8 cellular contexts compared by ENCODE assay signal in the genomic region with DNA sequence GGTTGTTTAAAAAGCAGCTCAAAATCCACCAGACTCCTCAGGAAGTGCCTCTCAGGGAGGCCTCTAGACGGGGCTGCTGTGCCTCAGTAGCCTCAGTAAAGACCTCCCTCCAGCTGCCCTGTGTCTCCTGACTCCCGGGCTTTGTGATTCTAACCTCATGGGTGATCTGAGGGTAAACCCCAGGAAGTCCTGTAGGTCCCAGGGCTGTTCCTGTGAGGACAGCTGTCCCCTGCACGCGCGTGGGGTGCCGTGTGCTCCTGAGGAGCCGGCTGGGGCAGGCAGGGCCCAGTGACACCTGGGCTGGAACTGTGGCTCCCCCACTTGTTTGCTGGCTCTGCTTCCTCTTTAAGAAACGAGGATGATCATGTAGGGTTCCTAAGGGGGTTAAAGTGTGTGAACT.
DNase-seq lines count a peak whose midpoint lies in the region; ATAC-seq and TF ChIP-seq lines count a peak whose summit lies in the region.
"Not testable (repeated sequence)": the region's sequence is repeated elsewhere in the genome, so short reads cannot be mapped to it uniquely, and the experiment has no call there.

No MANE protein-coding gene starts in this region.

- POLR2A ChIA-PET in WTC11 (lab: Charles Lee) = not testable (repeated sequence)

- DNase-seq in EH (ENCODE audit: low read depth) = peak; percentile 50
- peak; percentile 12 for DNase-seq in LHCN-M2 (ENCODE audit: low read depth)
- DNase-seq in WTC11 (ENCODE audit: low spot score); activated naive CD4-positive, alpha-beta T cell treated with anti-CD3 and anti-CD28 coated beads, Interleukin-2, amount 10 ng/mL, durations not matched to agents 7 days and 5 days; coronary artery (ENCODE audit: low spot score); hepatocyte (ENCODE audit: low spot score); osteocyte (ENCODE audit: extremely low spot score, unreplicated experiment); upper lobe of right lung: not testable (repeated sequence)

- H3K36me3 ChIP-seq in hepatocyte (replicated peaks; ENCODE audit: insufficient read depth, low read depth); upper lobe of right lung: not testable (repeated sequence)

- intact Hi-C loops in upper lobe of right lung (cut with DNase I) = not testable (repeated sequence)

- H3K4me3 Mint-ChIP-seq in WTC11; activated naive CD4-positive, alpha-beta T cell treated with anti-CD3 and anti-CD28 coated beads, Interleukin-2, amount 10 ng/mL, durations not matched to agents 7 days and 5 days; osteocyte (ENCODE audit: unreplicated experiment): not testable (repeated sequence)

- 76% methylated on average over 8 of the region's 8 CpGs for WGBS in hepatocyte (ENCODE audit: low lambda C conversion rate, missing lambda C conversion rate)

- not testable (repeated sequence) for H4K20me1 ChIP-seq in hepatocyte (ENCODE audit: insufficient read depth, poor library complexity, severe bottlenecking)

- CTCF ChIA-PET in WTC11 (lab: Charles Lee) = interaction anchor here (0.6 kb wide), 1 partner anchor 512 kb away, joined by 6 read pairs; no protein-coding TSS in a partner anchor
- CTCF ChIA-PET in activated naive CD4-positive, alpha-beta T cell treated with anti-CD3 and anti-CD28 coated beads, Interleukin-2, amount 10 ng/mL, durations not matched to agents 7 days and 5 days (lab: Charles Lee) = not testable (repeated sequence)

- H3K4me2 ChIP-seq in hepatocyte = not testable (repeated sequence)

- not testable (repeated sequence) for H3K4me1 Mint-ChIP-seq in WTC11
- peaks cover 43% of the 10 kb centered on the region for H3K4me1 Mint-ChIP-seq in activated naive CD4-positive, alpha-beta T cell treated with anti-CD3 and anti-CD28 coated beads, Interleukin-2, amount 10 ng/mL, durations not matched to agents 7 days and 5 days
- H3K4me1 Mint-ChIP-seq in osteocyte (ENCODE audit: unreplicated experiment) = peaks cover 27% of the 10 kb centered on the region

- not testable (repeated sequence) for H3K9me2 ChIP-seq in hepatocyte (replicated peaks; ENCODE audit: insufficient read depth)

- not testable (repeated sequence) for H3K4me3 ChIP-seq in coronary artery, hepatocyte, upper lobe of right lung

- H3K79me2 ChIP-seq in hepatocyte = not testable (repeated sequence)

- H3K4me1 ChIP-seq in hepatocyte (ENCODE audit: insufficient read depth); upper lobe of right lung: not testable (repeated sequence)

- peak overlapping the region; percentile 27 to 72 for H3K27ac ChIP-seq in coronary artery
- H3K27ac ChIP-seq in hepatocyte = peak overlapping the region; percentile 31
- H3K27ac ChIP-seq in upper lobe of right lung = peak overlapping the region; percentile 30

- H3K27me3 Mint-ChIP-seq in WTC11 (ENCODE audit: low read depth); activated naive CD4-positive, alpha-beta T cell treated with anti-CD3 and anti-CD28 coated beads, Interleukin-2, amount 10 ng/mL, durations not matched to agents 7 days and 5 days; osteocyte (ENCODE audit: unreplicated experiment): not testable (repeated sequence)

- not testable (repeated sequence) for H3K36me3 Mint-ChIP-seq in WTC11; activated naive CD4-positive, alpha-beta T cell treated with anti-CD3 and anti-CD28 coated beads, Interleukin-2, amount 10 ng/mL, durations not matched to agents 7 days and 5 days; osteocyte (ENCODE audit: unreplicated experiment)

- not testable (repeated sequence) for H3K27me3 ChIP-seq in hepatocyte, upper lobe of right lung

- H3K9me3 Mint-ChIP-seq in WTC11; activated naive CD4-positive, alpha-beta T cell treated with anti-CD3 and anti-CD28 coated beads, Interleukin-2, amount 10 ng/mL, durations not matched to agents 7 days and 5 days; osteocyte (ENCODE audit: unreplicated experiment): not testable (repeated sequence)

- H3K27ac Mint-ChIP-seq in WTC11 = not testable (repeated sequence)
- peak overlapping the region; percentile 62 for H3K27ac Mint-ChIP-seq in activated naive CD4-positive, alpha-beta T cell treated with anti-CD3 and anti-CD28 coated beads, Interleukin-2, amount 10 ng/mL, durations not matched to agents 7 days and 5 days
- peak overlapping the region; percentile 78 for H3K27ac Mint-ChIP-seq in osteocyte (ENCODE audit: unreplicated experiment)

- not testable (repeated sequence) for TF ChIP-seq CTCF in WTC11 (IDR thresholded peaks at IDR 0.05); coronary artery (IDR thresholded peaks at IDR 0.05); hepatocyte (IDR thresholded peaks at IDR 0.05; ENCODE audit: poor library complexity); upper lobe of right lung (IDR thresholded peaks at IDR 0.05)
- peak; percentile 42 for TF ChIP-seq CTCF in osteocyte (IDR thresholded peaks at IDR 0.05)

- ATAC-seq in WTC11 (peak; percentile 42), upper lobe of right lung (peak; percentile 22)

- not testable (repeated sequence) for H2AFZ ChIP-seq in hepatocyte

- not testable (repeated sequence) for H3K9me3 ChIP-seq in hepatocyte (ENCODE audit: low read depth); upper lobe of right lung
